9 cellular contexts compared by ENCODE assay signal in the genomic region with DNA sequence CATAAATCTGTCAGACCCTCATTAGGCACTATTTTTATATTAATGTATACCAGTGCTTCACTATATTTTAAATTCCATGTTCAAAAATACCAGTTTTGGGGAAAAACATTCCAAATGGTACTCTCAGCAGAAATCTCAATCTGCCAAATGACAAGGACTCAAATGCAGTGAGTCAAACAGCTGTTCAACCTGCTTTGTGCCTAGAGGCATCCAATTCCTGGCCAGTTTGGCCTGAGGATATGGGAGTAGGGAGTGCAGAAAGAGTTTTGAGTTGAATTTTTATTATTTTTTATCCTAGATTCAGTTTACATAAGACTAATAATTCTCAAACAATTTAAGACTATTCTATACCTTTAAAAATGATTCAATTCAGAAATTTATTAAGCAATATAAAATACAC.
"Had no signal": no experiment of that assay in that cellular context is flagged by ENCODE, and none has a peak within 500 bp of the region (broad histone marks: within the 10 kb centered on the region; RNA-seq: fewer than 3 reads in every experiment).

No MANE protein-coding gene starts in this region.

- DNase-seq: GM23248, GOT3, H7, HFFc6, IMR-90, KG1 had no signal

- ATAC-seq: HCT116, K562 had no signal

- H3K27ac ChIP-seq: GM23248 had no signal

- H3K36me3 ChIP-seq: HAP-1 had no signal

- H3K9ac ChIP-seq: GM23248 had no signal

- H2AFZ ChIP-seq: GM23248 had no signal

- H3K9me3 Mint-ChIP-seq: HFFc6 had no signal

- H3K27ac Mint-ChIP-seq: HFFc6 had no signal

- H3K4me3 Mint-ChIP-seq: HFFc6 had no signal

- H3K4me3 ChIP-seq: GM23248, HAP-1, K562 had no signal

- H3K9me3 ChIP-seq: HAP-1 had no signal
